Comparison of ENCODE assay signal across 9 cellular contexts in the genomic region with DNA sequence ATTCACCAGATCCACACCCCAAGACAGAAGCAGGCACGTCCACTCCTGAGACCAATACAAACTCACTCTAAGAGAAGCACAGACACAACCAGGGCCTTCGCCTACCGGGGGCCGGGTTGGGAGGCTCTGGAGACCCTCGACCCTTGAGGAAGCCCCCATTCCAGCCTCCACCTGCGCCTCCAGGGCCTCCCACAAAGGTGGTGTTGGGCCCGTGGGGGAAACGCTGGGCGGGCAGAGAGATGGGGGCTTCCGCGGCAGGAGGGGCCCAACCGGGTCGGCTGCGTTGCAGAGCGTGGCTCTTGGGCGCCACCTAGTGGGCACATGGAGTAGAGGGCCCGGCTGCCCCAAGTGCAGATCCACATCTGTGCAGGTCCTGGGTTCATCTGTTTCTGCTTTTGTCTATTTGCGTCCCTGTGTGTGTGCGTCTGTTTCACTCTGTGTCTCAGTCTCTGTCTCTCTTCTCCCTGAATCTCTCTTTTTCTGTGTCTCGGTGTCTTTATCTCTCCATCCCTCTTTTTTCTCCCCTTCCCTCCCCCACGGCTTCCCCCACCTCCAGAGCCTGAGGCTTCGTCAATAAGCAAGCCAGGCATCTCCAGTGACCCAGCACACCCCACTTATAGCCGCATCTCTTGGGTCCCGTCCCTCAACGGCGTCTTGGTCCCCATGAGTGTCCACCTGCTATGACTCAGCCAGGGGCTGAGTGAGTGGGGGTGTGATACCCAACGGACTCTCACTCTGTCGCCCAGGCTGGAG. TPM values are rescaled to one million over a fixed set of nuclear protein-coding genes. Genes with fewer than 3 reads are reported as not detected.
DNase-seq lines count a peak whose midpoint lies in the region; ATAC-seq, FAIRE-seq and TF ChIP-seq lines count a peak whose summit lies in the region.
"Had no signal": no experiment of that assay in that cellular context is flagged by ENCODE, and none has a peak within 500 bp of the region (broad histone marks: within the 10 kb centered on the region; RNA-seq: fewer than 3 reads in every experiment).

No MANE protein-coding gene starts in this region.

- intact Hi-C loops in Caco-2 (cut with micrococcal nuclease; ENCODE audit: unreplicated experiment): loop anchor here (1.0 kb wide), 1 partner anchor 30 kb away; no protein-coding TSS in a partner anchor

- H3K27me3 Mint-ChIP-seq in Caco-2 (ENCODE audit: insufficient read depth, unreplicated experiment) (no peaks in the 10 kb centered on the region), glutamatergic neuron (ENCODE audit: unreplicated experiment) (peaks cover 3% of the 10 kb centered on the region), progenitor cell of endocrine pancreas (no peaks in the 10 kb centered on the region)
- H3K27me3 Mint-ChIP-seq: activated naive CD4-positive, alpha-beta T cell treated with anti-CD3 and anti-CD28 coated beads, Interleukin-2, amount 50 U/mL, for 24 hours had no signal

- BruUV-seq in Caco-2 (replicated peaks; lab: Mats Ljungman, UMichigan): no TSS peak

- H3K9me3 ChIP-seq in Caco-2 (no peaks in the 10 kb centered on the region), SK-N-MC (ENCODE audit: low read depth, low read length) (no peaks in the 10 kb centered on the region)

- no peaks in the 10 kb centered on the region for H3K36me3 ChIP-seq in Caco-2 (ENCODE audit: control insufficient read depth, insufficient read depth, low read length)
- no peaks in the 10 kb centered on the region for H3K36me3 ChIP-seq in SK-N-MC (ENCODE audit: insufficient read depth, low read length)

- TF ChIP-seq CTCF in Caco-2 (IDR thresholded peaks at IDR 0.05; ENCODE audit: insufficient read depth in 1 of 2, low read depth in 1 of 2, low read length in 1 of 2, severe bottlenecking in 1 of 2, unreplicated experiment in 1 of 2) (peak; percentile 92 to 97), glutamatergic neuron (IDR thresholded peaks at IDR 0.05; ENCODE audit: partially characterized antibody, unreplicated experiment) (peak; percentile 98), progenitor cell of endocrine pancreas (IDR thresholded peaks at IDR 0.05; ENCODE audit: unreplicated experiment) (peak; percentile 99)

- H3K4me1 ChIP-seq in Caco-2: peaks cover 10% of the 10 kb centered on the region

- CTCF ChIA-PET in Caco-2 (lab: Charles Lee): no interaction called here

- DNase-seq in Caco-2 (peak; percentile 69 to 83), HuH-7.5 (ENCODE audit: low spot score) (peak; percentile 90), SK-N-MC (ENCODE audit: low read depth, low spot score) (no peak), glutamatergic neuron (peak; percentile 91), progenitor cell of endocrine pancreas (ENCODE audit: low spot score, unreplicated experiment) (peak; percentile 79), urothelium cell line (ENCODE audit: low spot score) (peak; percentile 74)
- peak; percentile 58 for DNase-seq in activated gamma-delta T cell treated with anti-CD3 and anti-CD28 coated beads, Interleukin-2, amount 50 U/mL, for 16 hours (ENCODE audit: low read depth)

- H3K27ac ChIP-seq in SK-N-MC: no peak overlapping the region

- no peaks in the 10 kb centered on the region for H3K9me3 Mint-ChIP-seq in Caco-2 (ENCODE audit: unreplicated experiment)
- peaks cover 4% of the 10 kb centered on the region for H3K9me3 Mint-ChIP-seq in glutamatergic neuron (ENCODE audit: unreplicated experiment)
- H3K9me3 Mint-ChIP-seq in progenitor cell of endocrine pancreas (ENCODE audit: low read depth): no peaks in the 10 kb centered on the region
- H3K9me3 Mint-ChIP-seq: activated naive CD4-positive, alpha-beta T cell treated with anti-CD3 and anti-CD28 coated beads, Interleukin-2, amount 50 U/mL, for 24 hours had no signal

- peaks cover 14% of the 10 kb centered on the region for H3K36me3 Mint-ChIP-seq in Caco-2 (ENCODE audit: insufficient read depth, unreplicated experiment)
- H3K36me3 Mint-ChIP-seq in glutamatergic neuron (ENCODE audit: unreplicated experiment): no peaks in the 10 kb centered on the region
- H3K36me3 Mint-ChIP-seq in progenitor cell of endocrine pancreas (ENCODE audit: insufficient read depth): no peaks in the 10 kb centered on the region
- H3K36me3 Mint-ChIP-seq: activated naive CD4-positive, alpha-beta T cell treated with anti-CD3 and anti-CD28 coated beads, Interleukin-2, amount 50 U/mL, for 24 hours had no signal

- ATAC-seq in GM19328 (IDR thresholded peaks at IDR 0.05; ENCODE audit: unreplicated experiment): no peak

- POLR2A ChIA-PET in Caco-2 (lab: Charles Lee): no interaction called here

- H3K9ac ChIP-seq in SK-N-MC (ENCODE audit: insufficient read length): no peak overlapping the region

- peaks cover 14% of the 10 kb centered on the region for H3K4me1 Mint-ChIP-seq in Caco-2 (ENCODE audit: low read depth, unreplicated experiment)
- H3K4me1 Mint-ChIP-seq in glutamatergic neuron (ENCODE audit: low read depth, unreplicated experiment): peaks cover 6% of the 10 kb centered on the region
- H3K4me1 Mint-ChIP-seq in progenitor cell of endocrine pancreas (ENCODE audit: low read depth): peaks cover 11% of the 10 kb centered on the region

- no peaks in the 10 kb centered on the region for H3K27me3 ChIP-seq in Caco-2 (replicated peaks; ENCODE audit: control insufficient read depth, insufficient read depth, low read length)

- H3K4me3 ChIP-seq in Caco-2 (ENCODE audit: low read depth, low read length) (peak overlapping the region; percentile 41), SK-N-MC (peak overlapping the region; percentile 56)

- H3K27ac Mint-ChIP-seq in Caco-2 (ENCODE audit: unreplicated experiment) (peak overlapping the region; percentile 63), glutamatergic neuron (ENCODE audit: unreplicated experiment) (peak overlapping the region; percentile 78), progenitor cell of endocrine pancreas (peak overlapping the region; percentile 81)
- H3K27ac Mint-ChIP-seq: activated naive CD4-positive, alpha-beta T cell treated with anti-CD3 and anti-CD28 coated beads, Interleukin-2, amount 50 U/mL, for 24 hours had no signal

- FAIRE-seq in urothelium cell line (lab: Jason Lieb, UNC): no peak

- H3K4me3 Mint-ChIP-seq in Caco-2 (ENCODE audit: unreplicated experiment) (peak overlapping the region; percentile 73), glutamatergic neuron (ENCODE audit: unreplicated experiment) (peak overlapping the region; percentile 17), progenitor cell of endocrine pancreas (ENCODE audit: low read depth) (peak overlapping the region; percentile 44)
- H3K4me3 Mint-ChIP-seq: activated naive CD4-positive, alpha-beta T cell treated with anti-CD3 and anti-CD28 coated beads, Interleukin-2, amount 50 U/mL, for 24 hours had no signal

RNA-seq across cellular contexts. Expression of a gene that starts 10.5 kb away (rescaled TPM):
- total RNA-seq in Caco-2 (2022): 3.8 and 4.1 TPM in 2 replicates
- 1.0 TPM for total RNA-seq in glutamatergic neuron (ENCODE audit: unreplicated experiment)
- 0.60 and 1.0 TPM in 2 replicates for total RNA-seq in progenitor cell of endocrine pancreas

RNA-seq across cellular contexts. Expression of a gene that starts 44.3 kb away (rescaled TPM):
- 81.3 and 104 TPM in 2 replicates for total RNA-seq in Caco-2 (2022)
- 70.9 TPM for total RNA-seq in glutamatergic neuron (ENCODE audit: unreplicated experiment)
- 95.4 and 107 TPM in 2 replicates for total RNA-seq in progenitor cell of endocrine pancreas

RNA-seq across cellular contexts. Expression of a gene that starts 44.6 kb away (rescaled TPM):
- 120 and 132 TPM in 2 replicates for total RNA-seq in Caco-2 (2022)
- total RNA-seq in glutamatergic neuron (ENCODE audit: unreplicated experiment): 133 TPM
- 151 and 169 TPM in 2 replicates for total RNA-seq in progenitor cell of endocrine pancreas

Comparison
In these comparisons a context has a peak if more than half of its experiments do, and no peak if none do; other contexts are left out.
1. H3K4me3 Mint-ChIP-seq: peak in every context shown above with its lines; median percentile 73 in Caco-2; 44 in progenitor cell of endocrine pancreas; 17 in glutamatergic neuron.